In genomic region chr11:8325905-8326304, GRCh38 we compare ENCODE assay signal across 2 cellular contexts.
TF ChIP-seq lines count a peak whose summit lies in the region.

No MANE protein-coding gene starts in this region.

TF ChIP-seq in GM23338, 12 proteins besides CTCF, POLR2A, EP300 and RAD21 (continued from another document):
- no peak for TF ChIP-seq REST (IDR thresholded peaks at IDR 0.05; ENCODE audit: unreplicated experiment)
- no peak for TF ChIP-seq ZNF462 (CRISPR knock-in tag; IDR thresholded peaks at IDR 0.05)
- no peak for TF ChIP-seq CREB1 (CRISPR knock-in tag; IDR thresholded peaks at IDR 0.05; ENCODE audit: low read depth)
- no peak for TF ChIP-seq STAT1 (IDR thresholded peaks at IDR 0.05; ENCODE audit: unreplicated experiment)
- TF ChIP-seq ZNF331 (CRISPR knock-in tag; IDR thresholded peaks at IDR 0.05; ENCODE audit: low read depth): no peak
- no peak for TF ChIP-seq POLR2AphosphoS5 (IDR thresholded peaks at IDR 0.05; ENCODE audit: low read depth)
- TF ChIP-seq EZH2 (IDR thresholded peaks at IDR 0.05; ENCODE audit: low read depth, unreplicated experiment): no peak
- no peak for TF ChIP-seq NANOG (IDR thresholded peaks at IDR 0.05; ENCODE audit: borderline replicate concordance)
- no peak for TF ChIP-seq ZNF114 (CRISPR knock-in tag; IDR thresholded peaks at IDR 0.05)

TF ChIP-seq in WTC11, 78 proteins besides CTCF, POLR2A, EP300 and RAD21 (continued from another document):
- TF ChIP-seq AFF4 (CRISPR knock-in tag; IDR thresholded peaks at IDR 0.05; ENCODE audit: borderline replicate concordance): no peak
TF ChIP-seq in WTC11: peak in this region for 0.
